Comparison of ENCODE assay signal across 1 cellular context in genomic region chr5:16675747-16676255, GRCh38.
TF ChIP-seq lines count a peak whose summit lies in the region.

No MANE protein-coding gene starts in this region.

TF ChIP-seq in WTC11, 78 proteins besides CTCF, POLR2A, EP300 and RAD21 (continued from another document):
- TF ChIP-seq CDX4 (CRISPR knock-in tag; IDR thresholded peaks at IDR 0.05; ENCODE audit: borderline replicate concordance): no peak
- no peak for TF ChIP-seq GABPB1 (CRISPR knock-in tag; IDR thresholded peaks at IDR 0.05)
- no peak for TF ChIP-seq NR3C1 (CRISPR knock-in tag; conservative IDR thresholded peaks at IDR 0.05; ENCODE audit: low read depth)
- no peak for TF ChIP-seq ZNF219 (CRISPR knock-in tag; IDR thresholded peaks at IDR 0.05; ENCODE audit: borderline replicate concordance)
- TF ChIP-seq ZNF416 (CRISPR knock-in tag; IDR thresholded peaks at IDR 0.05): no peak
- no peak for TF ChIP-seq ZNF281 (CRISPR knock-in tag; IDR thresholded peaks at IDR 0.05)
- TF ChIP-seq PREB (CRISPR knock-in tag; IDR thresholded peaks at IDR 0.05; ENCODE audit: borderline replicate concordance): no peak
- no peak for TF ChIP-seq ZNF232 (CRISPR knock-in tag; IDR thresholded peaks at IDR 0.05)
